Comparison of ENCODE assay signal across 11 cellular contexts in the genomic region with DNA sequence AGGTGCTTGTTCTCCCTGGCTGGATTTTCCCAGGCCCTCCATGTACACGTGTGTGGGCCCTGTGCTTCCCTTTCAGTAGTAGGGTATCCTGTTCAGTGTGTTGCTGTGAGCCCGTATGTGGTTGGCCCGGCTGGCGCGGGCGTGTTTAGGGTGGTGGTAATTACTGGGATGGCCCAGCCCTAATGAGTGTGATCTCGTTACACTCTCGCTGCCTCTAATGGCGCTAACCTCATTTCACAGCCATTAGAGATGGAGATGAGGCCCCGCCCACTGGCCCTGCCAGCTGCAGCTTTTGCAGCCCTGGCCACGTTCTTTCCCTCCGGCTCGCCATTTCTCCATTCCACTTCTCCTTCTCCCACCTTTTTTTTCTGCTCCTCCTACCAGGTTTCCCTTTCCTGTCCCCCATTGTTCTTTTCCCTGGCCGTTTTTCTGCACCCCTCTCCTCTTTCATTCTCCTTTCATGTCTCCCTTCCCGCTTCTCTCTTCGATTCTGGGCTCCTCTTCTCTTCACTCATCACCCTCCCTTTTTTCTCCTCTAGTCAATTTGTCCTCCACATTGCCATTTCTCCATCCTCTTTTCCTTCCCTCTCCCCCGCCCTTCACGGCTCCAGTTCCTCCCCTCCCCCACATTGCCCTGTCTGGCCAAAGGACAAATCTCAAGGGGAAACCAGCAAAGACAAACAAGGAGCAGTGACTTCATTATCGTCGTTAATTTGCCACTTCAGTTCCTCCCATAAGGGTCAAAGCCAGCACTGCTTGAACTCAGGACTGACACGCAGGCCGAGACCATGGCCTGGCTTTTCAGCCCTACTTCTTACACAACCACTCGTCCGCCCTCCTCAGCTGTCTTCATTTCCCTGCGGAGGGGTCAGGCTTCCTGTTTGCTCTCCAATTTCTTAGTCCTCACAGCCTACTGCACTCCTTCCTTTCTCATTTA. TPM values are rescaled to one million over a fixed set of nuclear protein-coding genes. Genes with fewer than 3 reads are reported as not detected.
DNase-seq lines count a peak whose midpoint lies in the region; FAIRE-seq and TF ChIP-seq lines count a peak whose summit lies in the region.
"Had no signal": no experiment of that assay in that cellular context is flagged by ENCODE, and none has a peak within 500 bp of the region (broad histone marks: within the 10 kb centered on the region; RNA-seq: fewer than 3 reads in every experiment).

No MANE protein-coding gene starts in this region.

- H4K8ac ChIP-seq in H9 (replicated peaks; ENCODE audit: insufficient read length, low read depth, low read length), result no peak overlapping the region

- no peak overlapping the region for H2AFZ ChIP-seq in H9 (ENCODE audit: low read length)
- peak overlapping the region; percentile 6 for H2AFZ ChIP-seq in endothelial cell of umbilical vein (ENCODE audit: low read depth, low read length)

- H3K9ac ChIP-seq in H9 (ENCODE audit: extremely low read depth, insufficient read length, low read length), result peak overlapping the region; percentile 36
- H3K9ac ChIP-seq in endothelial cell of umbilical vein (replicated peaks; ENCODE audit: extremely low read depth, insufficient read depth, low read length), result no peak overlapping the region

- H4K20me1 ChIP-seq in H9 (ENCODE audit: control insufficient read depth, insufficient read depth, insufficient read length), result no peaks in the 10 kb centered on the region
- H4K20me1 ChIP-seq in endothelial cell of umbilical vein (replicated peaks; ENCODE audit: control insufficient read depth, extremely low read depth, insufficient read depth, low read length), result no peaks in the 10 kb centered on the region

- H2BK5ac ChIP-seq in H9 (ENCODE audit: insufficient read length, low read length), result peak overlapping the region; percentile 30

- peak overlapping the region; percentile 72 for H3K18ac ChIP-seq in H9 (ENCODE audit: insufficient read length, low read depth, low read length)

- H4K91ac ChIP-seq in H9 (ENCODE audit: insufficient read length, low read depth, low read length), result no peak overlapping the region

- peaks cover 3% of the 10 kb centered on the region for H3K23me2 ChIP-seq in H9 (ENCODE audit: insufficient read length, low read depth, low read length, poor library complexity, severe bottlenecking)

- H3K9me3 ChIP-seq in H9 (ENCODE audit: control insufficient read depth, low read depth, low read length) (no peaks in the 10 kb centered on the region), endothelial cell of umbilical vein (replicated peaks; ENCODE audit: control insufficient read depth, insufficient read depth, low read length) (no peaks in the 10 kb centered on the region)

- DNase-seq in H9 (peak; percentile 91), NCI-H524 treated with DMSO at 0.1 percent for 48 hours (lab: John Stamatoyannopoulos, UW) (peak; percentile 56), endothelial cell of umbilical vein (ENCODE audit: low read depth, low spot score) (no peak), nucleus accumbens (lab: John Stamatoyannopoulos, UW) (peak in 35 of 56 donors; percentile 12 to 68 (median 34)), NCI-H1048 (lab: John Stamatoyannopoulos, UW) (no peak), H54 (ENCODE audit: insufficient read length, low spot score) (no peak), UCSD-AML1 (lab: John Stamatoyannopoulos, UW; ENCODE audit: unreplicated experiment) (no peak)
- no peak for DNase-seq in activated CD4-positive, alpha-beta memory T cell treated with anti-CD3 and anti-CD28 coated beads, Interleukin-2, amount 10 ng/mL, durations not matched to agents 7 days and 5 days
- DNase-seq: activated CD4-positive, CD25-positive, alpha-beta regulatory T cell had no signal

- H2BK12ac ChIP-seq in H9 (ENCODE audit: insufficient read length, low read depth, low read length), result no peak overlapping the region

- H4K5ac ChIP-seq in H9 (ENCODE audit: insufficient read length, low read depth, low read length), result peak overlapping the region; percentile 60

- peak overlapping the region; percentile 87 for H3K27ac ChIP-seq in H9 (ENCODE audit: insufficient read length, low read depth, low read length)
- no peak overlapping the region for H3K27ac ChIP-seq in endothelial cell of umbilical vein (ENCODE audit: insufficient read depth, low read depth, low read length)

- H3K4ac ChIP-seq in H9 (ENCODE audit: low read depth, low read length), result no peak overlapping the region

- peak overlapping the region; percentile 54 to 57 for H3K4me3 Mint-ChIP-seq in H9
- H3K4me3 Mint-ChIP-seq in activated CD4-positive, alpha-beta memory T cell treated with anti-CD3 and anti-CD28 coated beads, Interleukin-2, amount 10 ng/mL, durations not matched to agents 7 days and 5 days, result no peak overlapping the region
- H3K4me3 Mint-ChIP-seq: memory B cell had no signal

- H3K79me1 ChIP-seq in H9 (ENCODE audit: insufficient read depth, low read depth, low read length, poor library complexity, severe bottlenecking), result no peaks in the 10 kb centered on the region

- H3K27me3 Mint-ChIP-seq in H9 (ENCODE audit: low read depth), result no peaks in the 10 kb centered on the region; the same call in 1 of the 2 replicates
- H3K27me3 Mint-ChIP-seq in activated CD4-positive, alpha-beta memory T cell treated with anti-CD3 and anti-CD28 coated beads, Interleukin-2, amount 10 ng/mL, durations not matched to agents 7 days and 5 days, result no peaks in the 10 kb centered on the region
- H3K27me3 Mint-ChIP-seq: memory B cell had no signal

- H3T11ph ChIP-seq in H9 (ENCODE audit: low read length), result peak overlapping the region; percentile 21

- peaks cover 20 to 24% of the 10 kb centered on the region in 2 experiments for H3K4me1 Mint-ChIP-seq in H9
- H3K4me1 Mint-ChIP-seq in activated CD4-positive, alpha-beta memory T cell treated with anti-CD3 and anti-CD28 coated beads, Interleukin-2, amount 10 ng/mL, durations not matched to agents 7 days and 5 days, result no peaks in the 10 kb centered on the region

- H3K23ac ChIP-seq in H9 (ENCODE audit: insufficient read length, low read depth, low read length), result no peak overlapping the region

- TF ChIP-seq CTCF in H9 (conservative IDR thresholded peaks at IDR 0.05) (no peak), endothelial cell of umbilical vein (IDR thresholded peaks at IDR 0.05; ENCODE audit: extremely low read depth in 1 of 2, insufficient read depth in 1 of 2, low read depth in 1 of 2, low read length in 2 of 2) (no peak)

- H2BK15ac ChIP-seq in H9 (ENCODE audit: low read depth, low read length), result no peak overlapping the region

- TF ChIP-seq POLR2A in endothelial cell of umbilical vein (IDR thresholded peaks at IDR 0.05; ENCODE audit: low read depth, low read length) (no peak), H54 (IDR thresholded peaks at IDR 0.05; ENCODE audit: low read depth, low read length) (no peak)

- no peak for FAIRE-seq in endothelial cell of umbilical vein (lab: Jason Lieb, UNC)
- FAIRE-seq in H54 (lab: Jason Lieb, UNC), result no peak
- FAIRE-seq: colon had no signal

- H2BK120ac ChIP-seq in H9 (ENCODE audit: low read depth, low read length, poor library complexity, severe bottlenecking), result no peak overlapping the region

- H3K56ac ChIP-seq in H9 (ENCODE audit: insufficient read length, low read depth, low read length), result no peak overlapping the region

- no peak overlapping the region for H2AK5ac ChIP-seq in H9 (ENCODE audit: insufficient read length, low read length)

- H3K4me1 ChIP-seq in H9 (ENCODE audit: insufficient read depth, low read length), result peaks cover 45% of the 10 kb centered on the region; the same call in 1 of the 2 replicates
- no peaks in the 10 kb centered on the region for H3K4me1 ChIP-seq in endothelial cell of umbilical vein (ENCODE audit: control insufficient read depth, extremely low read depth, insufficient read depth, low read length)

- intact Hi-C loops in endothelial cell of umbilical vein (cut with micrococcal nuclease), result no loop called here

- no peak overlapping the region for H3K4me3 ChIP-seq in endothelial cell of umbilical vein (replicated peaks in 1 of 3; ENCODE audit: insufficient read depth in 1 of 3, low read depth in 1 of 3, low read length in 3 of 3)

- CTCF ChIA-PET in endothelial cell of umbilical vein (lab: Charles Lee), result interaction anchor here (1.0 kb wide), 1 partner anchor 66 kb away, joined by 4 read pairs; no protein-coding TSS in a partner anchor
- CTCF ChIA-PET in activated CD4-positive, alpha-beta memory T cell treated with anti-CD3 and anti-CD28 coated beads, Interleukin-2, amount 10 ng/mL, durations not matched to agents 7 days and 5 days (lab: Charles Lee), result no interaction called here

- BruUV-seq in endothelial cell of umbilical vein (replicated peaks; lab: Mats Ljungman, UMichigan), result no TSS peak

- peak overlapping the region; percentile 95 to 98 (median 95) for H3K27ac Mint-ChIP-seq in H9
- H3K27ac Mint-ChIP-seq in activated CD4-positive, alpha-beta memory T cell treated with anti-CD3 and anti-CD28 coated beads, Interleukin-2, amount 10 ng/mL, durations not matched to agents 7 days and 5 days, result no peak overlapping the region
- H3K27ac Mint-ChIP-seq: memory B cell had no signal

- peaks cover 13 to 30% (median 13%) of the 10 kb centered on the region in 3 experiments; a peak in 6 of 7 replicates for H3K36me3 Mint-ChIP-seq in H9 (ENCODE audit: insufficient read depth in 1 of 3, low read depth in 3 of 3)
- no peaks in the 10 kb centered on the region for H3K36me3 Mint-ChIP-seq in activated CD4-positive, alpha-beta memory T cell treated with anti-CD3 and anti-CD28 coated beads, Interleukin-2, amount 10 ng/mL, durations not matched to agents 7 days and 5 days (ENCODE audit: low read depth)
- H3K36me3 Mint-ChIP-seq: memory B cell had no signal

- dilution Hi-C loops in endothelial cell of umbilical vein (cut with MboI; ENCODE audit: extremely low pct_ligation_motif_present, low sequenced_read_pairs), result no loop called here

- no peaks in the 10 kb centered on the region for H3K9me1 ChIP-seq in endothelial cell of umbilical vein (replicated peaks; ENCODE audit: control insufficient read depth, extremely low read depth, insufficient read depth, low read length)

- H3K79me2 ChIP-seq in H9 (ENCODE audit: insufficient read depth, low read length) (peaks cover 4% of the 10 kb centered on the region; the same call in 1 of the 2 replicates), endothelial cell of umbilical vein (ENCODE audit: control insufficient read depth, insufficient read depth, low read length) (no peaks in the 10 kb centered on the region)

- no CpG with 5 or more reads among the region's 25 CpGs for WGBS in H9 (ENCODE audit: extremely low coverage, insufficient read length, low lambda C conversion rate)

- peak overlapping the region; percentile 45 for H3K4me2 ChIP-seq in H9 (ENCODE audit: insufficient read depth, insufficient read length, low read length)
- no peak overlapping the region for H3K4me2 ChIP-seq in endothelial cell of umbilical vein (ENCODE audit: insufficient read depth, low read length)

- H2BK20ac ChIP-seq in H9 (ENCODE audit: low read depth, low read length, poor library complexity, severe bottlenecking), result no peak overlapping the region

- H3K14ac ChIP-seq in H9 (ENCODE audit: insufficient read depth, low read length), result peak overlapping the region; percentile 90; the same call in 1 of the 2 replicates

- POLR2A ChIA-PET in endothelial cell of umbilical vein (lab: Charles Lee), result no interaction called here
- POLR2A ChIA-PET in activated CD4-positive, alpha-beta memory T cell treated with anti-CD3 and anti-CD28 coated beads, Interleukin-2, amount 10 ng/mL, durations not matched to agents 7 days and 5 days (lab: Charles Lee), result no interaction called here

- H3K9me3 Mint-ChIP-seq in H9, result no peaks in the 10 kb centered on the region
- no peaks in the 10 kb centered on the region for H3K9me3 Mint-ChIP-seq in activated CD4-positive, alpha-beta memory T cell treated with anti-CD3 and anti-CD28 coated beads, Interleukin-2, amount 10 ng/mL, durations not matched to agents 7 days and 5 days
- H3K9me3 Mint-ChIP-seq: memory B cell had no signal

- no peaks in the 10 kb centered on the region for H3K36me3 ChIP-seq in endothelial cell of umbilical vein (ENCODE audit: control insufficient read depth in 2 of 2, extremely low read depth in 1 of 2, insufficient read depth in 2 of 2, low read length in 2 of 2)

- H3K27me3 ChIP-seq in H9 (ENCODE audit: insufficient read depth, low read length), result no peaks in the 10 kb centered on the region
- peaks cover 12 to 21% of the 10 kb centered on the region in 2 experiments for H3K27me3 ChIP-seq in endothelial cell of umbilical vein (ENCODE audit: control insufficient read depth in 2 of 2, insufficient read depth in 2 of 2, low read length in 2 of 2)

RNA-seq across cellular contexts. Expression of a gene that starts 6.8 kb away (rescaled TPM):
- total RNA-seq in H9 (2021) (19.2 and 19.4 TPM in 2 replicates), endothelial cell of umbilical vein (2.0 and 2.3 TPM in 2 replicates)
- polyA plus RNA-seq in endothelial cell of umbilical vein, result 0.21 and 0.25 TPM in 2 replicates
- 0.14 and 0.17 TPM in 2 replicates for polyA plus RNA-seq in endothelial cell of umbilical vein (2011; cell fraction: cytosol; rRNA removed)
- polyA plus RNA-seq in endothelial cell of umbilical vein (2011; cell fraction: nucleus; rRNA removed), result 0.50 and 0.86 TPM in 2 replicates
- polyA plus RNA-seq in endothelial cell of umbilical vein (2012), result 0.94 and 1.1 TPM in 2 replicates
- polyA minus RNA-seq in endothelial cell of umbilical vein, result 0.53 and 1.1 TPM in 2 replicates
- not detected for polyA minus RNA-seq in endothelial cell of umbilical vein (2011; cell fraction: cytosol; rRNA and poly(A)+ RNA removed)
- 1.6 and 1.7 TPM in 2 replicates for polyA minus RNA-seq in endothelial cell of umbilical vein (2011; cell fraction: nucleus; rRNA and poly(A)+ RNA removed)
- total RNA-seq in activated CD4-positive, alpha-beta memory T cell treated with anti-CD3 and anti-CD28 coated beads, Interleukin-2, amount 10 ng/mL, durations not matched to agents 7 days and 5 days, result 1 to 10 TPM; 1.5 to 1.8 TPM

RNA-seq across cellular contexts. Expression of a gene that starts 11.3 kb away (rescaled TPM):
- total RNA-seq in H9 (2021) (13.4 and 15.6 TPM in 2 replicates), endothelial cell of umbilical vein (9.8 and 12.5 TPM in 2 replicates)
- polyA plus RNA-seq in endothelial cell of umbilical vein, result 9.5 and 10.8 TPM in 2 replicates
- 4.9 and 5.7 TPM in 2 replicates for polyA plus RNA-seq in endothelial cell of umbilical vein (2011; cell fraction: cytosol; rRNA removed)
- 31.7 and 46.4 TPM in 2 replicates for polyA plus RNA-seq in endothelial cell of umbilical vein (2011; cell fraction: nucleus; rRNA removed)
- 9.3 and 9.5 TPM in 2 replicates for polyA plus RNA-seq in endothelial cell of umbilical vein (2012)
- polyA minus RNA-seq in endothelial cell of umbilical vein, result 9.5 and 12.1 TPM in 2 replicates
- 11.2 TPM for polyA minus RNA-seq in endothelial cell of umbilical vein (2011; cell fraction: cytosol; rRNA and poly(A)+ RNA removed)
- polyA minus RNA-seq in endothelial cell of umbilical vein (2011; cell fraction: nucleus; rRNA and poly(A)+ RNA removed), result 7.0 and 10.4 TPM in 2 replicates
- total RNA-seq in activated CD4-positive, alpha-beta memory T cell treated with anti-CD3 and anti-CD28 coated beads, Interleukin-2, amount 10 ng/mL, durations not matched to agents 7 days and 5 days, result 10 to 100 TPM; 11.6 to 11.8 TPM

RNA-seq across cellular contexts. Expression of a gene that starts 22.8 kb away (rescaled TPM):
- total RNA-seq in H9 (2021), result 107 and 121 TPM in 2 replicates
- 30.5 and 39.0 TPM in 2 replicates for total RNA-seq in endothelial cell of umbilical vein
- 55.8 and 63.2 TPM in 2 replicates for polyA plus RNA-seq in endothelial cell of umbilical vein
- 23.2 and 24.6 TPM in 2 replicates for polyA plus RNA-seq in endothelial cell of umbilical vein (2011; cell fraction: cytosol; rRNA removed)
- 353 and 440 TPM in 2 replicates for polyA plus RNA-seq in endothelial cell of umbilical vein (2011; cell fraction: nucleus; rRNA removed)
- 41.4 and 64.3 TPM in 2 replicates for polyA plus RNA-seq in endothelial cell of umbilical vein (2012)
- 42.1 and 48.4 TPM in 2 replicates for polyA minus RNA-seq in endothelial cell of umbilical vein
- polyA minus RNA-seq in endothelial cell of umbilical vein (2011; cell fraction: cytosol; rRNA and poly(A)+ RNA removed), result 23.1 TPM
- polyA minus RNA-seq in endothelial cell of umbilical vein (2011; cell fraction: nucleus; rRNA and poly(A)+ RNA removed), result 55.4 and 59.4 TPM in 2 replicates
- total RNA-seq in activated CD4-positive, alpha-beta memory T cell treated with anti-CD3 and anti-CD28 coated beads, Interleukin-2, amount 10 ng/mL, durations not matched to agents 7 days and 5 days, result 100 to 1,000 TPM; 263 to 275 TPM

RNA-seq across cellular contexts. Expression of a gene that starts 33.8 kb away (rescaled TPM):
- total RNA-seq in H9 (2021), result 6.7 and 6.8 TPM in 2 replicates
- total RNA-seq in endothelial cell of umbilical vein, result not detected in 2 replicates
- 0.06 TPM in 1 of 2 replicates, not detected in the other for polyA plus RNA-seq in endothelial cell of umbilical vein
- not detected in 2 replicates for polyA plus RNA-seq in endothelial cell of umbilical vein (2011; cell fraction: cytosol; rRNA removed)
- polyA plus RNA-seq in endothelial cell of umbilical vein (2011; cell fraction: nucleus; rRNA removed), result 0.08 TPM in 1 of 2 replicates, not detected in the other
- polyA plus RNA-seq in endothelial cell of umbilical vein (2012), result 0.10 TPM in 1 of 2 replicates, not detected in the other
- polyA minus RNA-seq in endothelial cell of umbilical vein, result not detected in 2 replicates
- not detected for polyA minus RNA-seq in endothelial cell of umbilical vein (2011; cell fraction: cytosol; rRNA and poly(A)+ RNA removed)
- not detected in 2 replicates for polyA minus RNA-seq in endothelial cell of umbilical vein (2011; cell fraction: nucleus; rRNA and poly(A)+ RNA removed)
- not detected for total RNA-seq in activated CD4-positive, alpha-beta memory T cell treated with anti-CD3 and anti-CD28 coated beads, Interleukin-2, amount 10 ng/mL, durations not matched to agents 7 days and 5 days

Comparison
In these comparisons a context has a peak if more than half of its experiments do, and no peak if none do; other contexts are left out.
1. DNase-seq: peak in H9 (single experiment), NCI-H524 treated with DMSO at 0.1 percent for 48 hours (single experiment) and nucleus accumbens (35 of 56); none in endothelial cell of umbilical vein (single experiment), NCI-H1048 (single experiment), H54 (single experiment), activated CD4-positive, alpha-beta memory T cell treated with anti-CD3 and anti-CD28 coated beads, Interleukin-2, amount 10 ng/mL, durations not matched to agents 7 days and 5 days (single experiment) and UCSD-AML1 (single experiment).